8 cellular contexts compared by ENCODE assay signal in genomic region chr7:100874300-100874576, GRCh38. TPM values are rescaled to one million over a fixed set of nuclear protein-coding genes. Genes with fewer than 3 reads are reported as not detected.
DNase-seq lines count a peak whose midpoint lies in the region; ATAC-seq and TF ChIP-seq lines count a peak whose summit lies in the region.

No MANE protein-coding gene starts in this region.

- POLR2A ChIA-PET in CD8-positive, alpha-beta T cell (lab: Charles Lee) = interaction anchor here (1.6 to 4.0 kb wide), 3 partner anchors 14 to 288 kb away, joined by 7 to 106 read pairs (median 21); partner anchors contain the start of genes FBXO24, LRCH4, SLC12A9 and UFSP1

- no peaks in the 10 kb centered on the region for H3K9me3 Mint-ChIP-seq in CD8-positive, alpha-beta T cell

- H3K4me1 ChIP-seq in CD8-positive, alpha-beta T cell (ENCODE audit: insufficient read depth, low read length) = peaks cover 41% of the 10 kb centered on the region
- H3K4me1 ChIP-seq in Peyer's patch = peaks cover 0 to 34% (median 14%) of the 10 kb centered on the region in 4 donors
- H3K4me1 ChIP-seq in neutrophil (ENCODE audit: control insufficient read depth in 1 of 2, insufficient read depth in 1 of 2, low read depth in 1 of 2, low read length in 1 of 2) = peaks cover 23 to 26% of the 10 kb centered on the region in 2 experiments

- peak; percentile 1 for ATAC-seq in CD8-positive, alpha-beta T cell
- no peak for ATAC-seq in HG02759 (IDR thresholded peaks at IDR 0.05; ENCODE audit: unreplicated experiment)
- ATAC-seq in activated CD4-positive, CD25-positive, alpha-beta regulatory T cell treated with anti-CD3 and anti-CD28 coated beads, Interleukin-2, amount 50 U/mL, for 24 hours = no peak

- peak overlapping the region; percentile 99 for H3K27ac Mint-ChIP-seq in CD8-positive, alpha-beta T cell

- H3K9me3 ChIP-seq in CD8-positive, alpha-beta T cell (ENCODE audit: low read length) = no peaks in the 10 kb centered on the region
- H3K9me3 ChIP-seq in Peyer's patch = no peaks in the 10 kb centered on the region
- no peaks in the 10 kb centered on the region for H3K9me3 ChIP-seq in neutrophil

- no peak for TF ChIP-seq CTCF in CD8-positive, alpha-beta T cell (IDR thresholded peaks at IDR 0.05)
- TF ChIP-seq CTCF in Peyer's patch (IDR thresholded peaks at IDR 0.05) (no peak), neutrophil (IDR thresholded peaks at IDR 0.05) (no peak), GM13976 (IDR thresholded peaks at IDR 0.05; ENCODE audit: borderline replicate concordance, control extremely low read depth, extremely low read depth, insufficient read depth, missing control alignments) (no peak)

- in situ Hi-C loops in GM13976 (cut with MboI; ENCODE audit: low sequenced_read_pairs, unreplicated experiment) = loop anchor here (25.0 kb wide), 1 partner anchor 412 kb away; the partner anchor contains the start of gene SPACDR

- intact Hi-C loops in CD8-positive, alpha-beta T cell (cut with DNase I, micrococcal nuclease) = loop anchor here (1.0 to 10.0 kb wide), 4 partner anchors 22 to 439 kb away; partner anchors contain the start of genes PPP1R35 (in 1 of the 2), SLC12A9 (in 1 of the 2) and TRIM56 (in 1 of the 2)

- H3K4me3 ChIP-seq in CD8-positive, alpha-beta T cell (ENCODE audit: low read depth, low read length) = peak overlapping the region; percentile 94
- H3K4me3 ChIP-seq in Peyer's patch (peak overlapping the region; percentile 77 to 98 (median 92)), neutrophil (ENCODE audit: low read depth in 1 of 2, low read length in 1 of 2) (peak overlapping the region; percentile 92 to 100)

- DNase-seq in CD8-positive, alpha-beta T cell = no peak
- DNase-seq in Peyer's patch (no peak), epithelial cell of prostate (ENCODE audit: low read depth, low spot score) (no peak), GM13976 (ENCODE audit: low spot score) (no peak), retina (no peak)

- no peaks in the 10 kb centered on the region for H3K36me3 ChIP-seq in CD8-positive, alpha-beta T cell (ENCODE audit: insufficient read depth, low read length)
- H3K36me3 ChIP-seq in Peyer's patch = peaks cover 0 to 38% (median 0%) of the 10 kb centered on the region in 3 donors
- peaks cover 35% of the 10 kb centered on the region for H3K36me3 ChIP-seq in neutrophil

- TF ChIP-seq POLR2A in Peyer's patch (IDR thresholded peaks at IDR 0.05) = no peak

- peak overlapping the region; percentile 98 for H3K4me3 Mint-ChIP-seq in CD8-positive, alpha-beta T cell

- H3K27ac ChIP-seq in CD8-positive, alpha-beta T cell (ENCODE audit: low read depth, low read length) = peak overlapping the region; percentile 93
- peak overlapping the region; percentile 91 to 97 (median 94) for H3K27ac ChIP-seq in Peyer's patch
- H3K27ac ChIP-seq in epithelial cell of prostate = peak overlapping the region; percentile 82
- peak overlapping the region; percentile 94 for H3K27ac ChIP-seq in neutrophil

- CTCF ChIA-PET in CD8-positive, alpha-beta T cell (lab: Charles Lee) = no interaction called here

- no peaks in the 10 kb centered on the region for H3K27me3 Mint-ChIP-seq in CD8-positive, alpha-beta T cell (ENCODE audit: low read depth)

- peaks cover 39% of the 10 kb centered on the region for H3K4me1 Mint-ChIP-seq in CD8-positive, alpha-beta T cell (ENCODE audit: low read depth)

- H3K36me3 Mint-ChIP-seq in CD8-positive, alpha-beta T cell = peaks cover 46% of the 10 kb centered on the region

- no peaks in the 10 kb centered on the region for H3K27me3 ChIP-seq in CD8-positive, alpha-beta T cell (ENCODE audit: insufficient read depth, low read length)
- H3K27me3 ChIP-seq in Peyer's patch (no peaks in the 10 kb centered on the region), neutrophil (no peaks in the 10 kb centered on the region)

RNA-seq across cellular contexts. Expression of gene SRRT, which starts 0.7 kb away (rescaled TPM):
- 100 to 1,000 TPM; 491 to 496 TPM for total RNA-seq in CD8-positive, alpha-beta T cell
- total RNA-seq in Peyer's patch = 100 to 1,000 TPM in 2 of 4 donors, 10 to 100 TPM in 2; 60.9 to 272 (median 113) TPM

RNA-seq across cellular contexts. Expression of gene TRIP6, which starts 7.1 kb away (rescaled TPM):
- total RNA-seq in CD8-positive, alpha-beta T cell = 1 to 10 TPM; 3.9 to 4.1 TPM
- total RNA-seq in Peyer's patch = 10 to 100 TPM in 3 of 4 donors, 1 to 10 TPM in 1; 8.8 to 22.3 (median 15.4) TPM

RNA-seq across cellular contexts. Expression of gene UFSP1, which starts 15.3 kb away (rescaled TPM):
- 1 to 10 TPM; 2.1 TPM for total RNA-seq in CD8-positive, alpha-beta T cell
- total RNA-seq in Peyer's patch = 1 to 10 TPM; 4.1 to 7.0 (median 5.2) TPM

RNA-seq across cellular contexts. Expression of gene ACHE, which starts 21.4 kb away (rescaled TPM):
- total RNA-seq in CD8-positive, alpha-beta T cell = 1 to 10 TPM; 7.7 to 9.1 TPM
- total RNA-seq in Peyer's patch = 10 to 100 TPM in 3 of 4 donors, 1 to 10 TPM in 1; 3.3 to 35.4 (median 25.3) TPM

RNA-seq across cellular contexts. Expression of gene SLC12A9, which starts 21.7 kb away (rescaled TPM):
- 10 to 100 TPM; 23.4 to 26.6 TPM for total RNA-seq in CD8-positive, alpha-beta T cell
- total RNA-seq in Peyer's patch = 10 to 100 TPM; 24.8 to 51.1 (median 28.2) TPM
